In the genomic region with DNA sequence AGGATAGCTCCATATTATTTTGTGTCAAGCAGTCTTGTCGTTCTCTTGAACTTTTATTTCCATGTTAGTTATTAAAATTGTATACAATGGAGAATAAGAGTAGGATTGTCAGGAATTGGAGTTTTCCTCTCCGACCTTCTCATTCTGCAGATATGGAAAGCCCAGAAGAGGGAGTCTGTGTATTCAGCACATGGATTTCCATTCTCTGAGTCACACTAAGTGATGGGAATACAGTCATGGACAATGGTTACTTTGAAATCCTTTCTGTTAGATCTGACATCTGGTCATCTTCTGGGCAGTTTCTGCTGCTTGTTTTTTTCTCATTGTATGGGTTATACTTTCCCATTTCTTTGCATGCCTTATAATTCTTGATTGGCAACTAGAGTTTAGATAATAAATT, we compare ENCODE assay signal across 1 cellular context.
TF ChIP-seq lines count a peak whose summit lies in the region.

No MANE protein-coding gene starts in this region.

TF ChIP-seq in HepG2, 621 proteins besides CTCF, POLR2A, EP300 and RAD21:
- peak; percentile 17; the same call in 1 of the 2 replicates for TF ChIP-seq STAG1 (CRISPR knock-in tag; IDR thresholded peaks at IDR 0.05)
- TF ChIP-seq, protein P1, sequence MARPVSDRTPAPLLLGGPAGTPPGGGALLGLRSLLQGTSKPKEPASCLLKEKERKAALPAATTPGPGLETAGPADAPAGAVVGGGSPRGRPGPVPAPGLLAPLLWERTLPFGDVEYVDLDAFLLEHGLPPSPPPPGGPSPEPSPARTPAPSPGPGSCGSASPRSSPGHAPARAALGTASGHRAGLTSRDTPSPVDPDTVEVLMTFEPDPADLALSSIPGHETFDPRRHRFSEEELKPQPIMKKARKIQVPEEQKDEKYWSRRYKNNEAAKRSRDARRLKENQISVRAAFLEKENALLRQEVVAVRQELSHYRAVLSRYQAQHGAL (CRISPR knock-in tag; IDR thresholded peaks at IDR 0.05; ENCODE audit: not compliant biosample characterization) = no peak
- peak; percentile 57; the same call in 1 of the 2 replicates for TF ChIP-seq ZKSCAN1 (IDR thresholded peaks at IDR 0.05; ENCODE audit: low read length)
- TF ChIP-seq SMC3 (IDR thresholded peaks at IDR 0.05; ENCODE audit: low read length) = 0 out of 2 replicates have a peak, but pooled peaks have one; percentile 24
- TF ChIP-seq FOSL2 (CRISPR knock-in tag; IDR thresholded peaks at IDR 0.05) = peak; percentile 34; the same call in 1 of the 2 replicates
